ENCODE assay signal across 1 cellular context in genomic region chr16:19757762-19758595, GRCh38.
A peak's percentile ranks its signal among the peaks of the same experiment; 100 is the strongest.
TF ChIP-seq lines count a peak whose summit lies in the region.

No MANE protein-coding gene starts in this region.

TF ChIP-seq in HepG2, 621 proteins besides CTCF, POLR2A, EP300 and RAD21 (continued from another document):
- no peak for TF ChIP-seq EEA1 (CRISPR knock-in tag; IDR thresholded peaks at IDR 0.05; ENCODE audit: borderline replicate concordance)
- TF ChIP-seq ZNF225 (CRISPR knock-in tag; IDR thresholded peaks at IDR 0.05) = no peak
- no peak; the same call in 1 of the 2 replicates for TF ChIP-seq NFIC (IDR thresholded peaks at IDR 0.05; ENCODE audit: low read length)
- no peak for TF ChIP-seq ZNF709 (CRISPR knock-in tag; IDR thresholded peaks at IDR 0.05)
- TF ChIP-seq ZNF644 (CRISPR knock-in tag; IDR thresholded peaks at IDR 0.05; ENCODE audit: low read depth) = no peak
- peak; percentile 38; the same call in 1 of the 2 replicates for TF ChIP-seq HMG20A (CRISPR knock-in tag; IDR thresholded peaks at IDR 0.05; ENCODE audit: borderline replicate concordance)
- TF ChIP-seq NR2F6 (IDR thresholded peaks at IDR 0.05) = peak; percentile 16; the same call in 1 of the 2 replicates
- peak; percentile 30; the same call in 1 of the 2 replicates for TF ChIP-seq NR2F6 (CRISPR knock-in tag; IDR thresholded peaks at IDR 0.05)
- TF ChIP-seq CREB1 (IDR thresholded peaks at IDR 0.05) = no peak
- peak; percentile 41; the same call in 1 of the 2 replicates for TF ChIP-seq CREB1 (CRISPR knock-in tag; IDR thresholded peaks at IDR 0.05)
- no peak for TF ChIP-seq HOXA5 (CRISPR knock-in tag; IDR thresholded peaks at IDR 0.05)
- no peak for TF ChIP-seq AFF4 (CRISPR knock-in tag; IDR thresholded peaks at IDR 0.05)
- TF ChIP-seq ZNF569 (CRISPR knock-in tag; IDR thresholded peaks at IDR 0.05; ENCODE audit: borderline replicate concordance) = no peak
- no peak for TF ChIP-seq AGO2 (optimal IDR thresholded peaks at IDR 0.05; ENCODE audit: low read depth, low read length)
- TF ChIP-seq ASH2L (IDR thresholded peaks at IDR 0.05; ENCODE audit: insufficient read length, low read depth, low read length) = peak; percentile 29
- peak; percentile 58 for TF ChIP-seq PAXIP1 (CRISPR knock-in tag; conservative IDR thresholded peaks at IDR 0.05)
- no peak for TF ChIP-seq ZNF230 (CRISPR knock-in tag; IDR thresholded peaks at IDR 0.05)
- no peak for TF ChIP-seq TBP (CRISPR knock-in tag; IDR thresholded peaks at IDR 0.05)
- no peak for TF ChIP-seq GTF2F1 (IDR thresholded peaks at IDR 0.05; ENCODE audit: low read length)
TF ChIP-seq in HepG2: peak in this region for 51.
